In genomic region chr4:5471206-5471605, GRCh38 we compare ENCODE assay signal across 8 cellular contexts.
"Had no signal": no experiment of that assay in that cellular context is flagged by ENCODE, and none has a peak within 500 bp of the region (broad histone marks: within the 10 kb centered on the region; RNA-seq: fewer than 3 reads in every experiment).

No MANE protein-coding gene starts in this region.

- H3K27ac ChIP-seq: GM23248, HL-60 had no signal

- ATAC-seq: HCT116, K562 had no signal

- H3K27ac Mint-ChIP-seq: HFFc6 had no signal

- H3K4me3 ChIP-seq: GM23248, HAP-1, K562 had no signal

- H3K36me3 ChIP-seq: HAP-1 had no signal

- H3K4me3 Mint-ChIP-seq: HFFc6 had no signal

- H3K9me3 ChIP-seq: HAP-1 had no signal

- DNase-seq: GOT3, H7, HFFc6 had no signal

- H3K9ac ChIP-seq: GM23248 had no signal

- H3K4me1 ChIP-seq: HAP-1 had no signal
